11 cellular contexts compared by ENCODE assay signal in the genomic region with DNA sequence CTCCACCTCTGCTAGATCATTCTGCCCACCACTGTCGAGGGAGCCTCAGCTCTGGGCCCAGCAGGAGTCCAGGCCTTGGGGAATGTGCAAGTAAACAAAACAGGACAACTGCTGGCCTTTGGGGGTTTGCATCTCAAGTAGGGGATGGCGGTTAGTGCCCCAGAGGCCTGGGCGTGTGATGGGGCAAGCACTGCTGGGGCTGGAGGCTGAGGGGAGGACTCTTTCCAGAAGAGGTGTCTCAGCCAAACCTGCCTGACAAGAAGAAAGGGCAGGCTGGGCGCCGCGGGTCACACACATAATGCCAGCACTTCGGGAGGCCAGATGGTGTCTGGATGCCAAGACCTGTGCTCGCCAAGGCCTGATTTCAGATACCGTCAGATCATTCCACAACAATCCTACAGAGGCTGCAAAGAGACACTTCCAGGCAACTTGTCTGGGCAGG. TPM values are rescaled to one million over a fixed set of nuclear protein-coding genes. Genes with fewer than 3 reads are reported as not detected.
DNase-seq lines count a peak whose midpoint lies in the region; ATAC-seq, FAIRE-seq and TF ChIP-seq lines count a peak whose summit lies in the region.
"Had no signal": no experiment of that assay in that cellular context is flagged by ENCODE, and none has a peak within 500 bp of the region (broad histone marks: within the 10 kb centered on the region; RNA-seq: fewer than 3 reads in every experiment).

No MANE protein-coding gene starts in this region.

- in situ Hi-C loops in G401 (cut with HindIII; ENCODE audit: low sequenced_read_pairs): no loop called here

- no peaks in the 10 kb centered on the region for H3K9me3 ChIP-seq in endodermal cell (ENCODE audit: control insufficient read depth, low read length)
- H3K9me3 ChIP-seq in pancreas: no peaks in the 10 kb centered on the region
- H3K9me3 ChIP-seq: vagina had no signal

- H3K27me3 ChIP-seq in endodermal cell (ENCODE audit: control insufficient read depth, insufficient read depth, low read length, poor library complexity, severe bottlenecking) (no peaks in the 10 kb centered on the region), pancreas (no peaks in the 10 kb centered on the region)
- H3K27me3 ChIP-seq: vagina had no signal

- H3K4me1 ChIP-seq in endodermal cell (ENCODE audit: control insufficient read depth, insufficient read depth, low read length) (peaks cover 2% of the 10 kb centered on the region), pancreas (peaks cover 13 to 29% (median 16%) of the 10 kb centered on the region in 3 donors)

- intact Hi-C loops in pancreas (cut with DNase I): no loop called here

- no peaks in the 10 kb centered on the region for H3K9me3 Mint-ChIP-seq in endodermal cell
- H3K9me3 Mint-ChIP-seq in activated T-helper 17 cell treated with anti-CD3 and anti-CD28 coated beads, Interleukin-2, amount 50 U/mL, for 72 hours: no peaks in the 10 kb centered on the region

- H3K36me3 ChIP-seq in endodermal cell (ENCODE audit: control insufficient read depth, insufficient read depth, low read length) (no peaks in the 10 kb centered on the region), pancreas (no peaks in the 10 kb centered on the region)
- H3K36me3 ChIP-seq: vagina had no signal

- no peak overlapping the region for H3K9ac ChIP-seq in endodermal cell (ENCODE audit: extremely low read depth, low read length, poor library complexity, severe bottlenecking)

- H3K4me3 ChIP-seq in endodermal cell (ENCODE audit: low read length) (no peak overlapping the region), pancreas (no peak overlapping the region)
- H3K4me3 ChIP-seq: vagina had no signal

- peak overlapping the region; percentile 61 for H3K27ac ChIP-seq in endodermal cell (ENCODE audit: low read depth, low read length)
- peak overlapping the region; percentile 6 to 89 (median 58) for H3K27ac ChIP-seq in pancreas
- H3K27ac ChIP-seq: vagina had no signal

- peak overlapping the region; percentile 82 for H3K27ac Mint-ChIP-seq in endodermal cell
- H3K27ac Mint-ChIP-seq in activated T-helper 17 cell treated with anti-CD3 and anti-CD28 coated beads, Interleukin-2, amount 50 U/mL, for 72 hours: no peak overlapping the region

- peaks cover 4% of the 10 kb centered on the region for H3K36me3 Mint-ChIP-seq in endodermal cell (ENCODE audit: low read depth)
- peaks cover 21% of the 10 kb centered on the region for H3K36me3 Mint-ChIP-seq in activated T-helper 17 cell treated with anti-CD3 and anti-CD28 coated beads, Interleukin-2, amount 50 U/mL, for 72 hours (ENCODE audit: low read depth)

- no peaks in the 10 kb centered on the region for H3K27me3 Mint-ChIP-seq in endodermal cell (ENCODE audit: insufficient read depth)
- H3K27me3 Mint-ChIP-seq in activated T-helper 17 cell treated with anti-CD3 and anti-CD28 coated beads, Interleukin-2, amount 50 U/mL, for 72 hours: peaks cover 11% of the 10 kb centered on the region

- WGBS in endodermal cell (ENCODE audit: insufficient coverage in 1 of 2, insufficient read length in 1 of 2), 2 experiments: 88 to 89% methylated on average over 9 of the region's 9 CpGs
- 22 to 27% methylated on average over 9 of the region's 9 CpGs for WGBS in pancreas, 2 donors

- TF ChIP-seq CTCF in endodermal cell (conservative IDR thresholded peaks at IDR 0.05) (no peak), pancreas (IDR thresholded peaks at IDR 0.05) (no peak)

- FAIRE-seq in pancreas (lab: Jason Lieb, UNC): no peak
- FAIRE-seq: islet of Langerhans had no signal

- no peak overlapping the region for H3K4me3 Mint-ChIP-seq in endodermal cell
- no peak overlapping the region for H3K4me3 Mint-ChIP-seq in activated T-helper 17 cell treated with anti-CD3 and anti-CD28 coated beads, Interleukin-2, amount 50 U/mL, for 72 hours

- DNase-seq in G401 (ENCODE audit: low spot score) (peak; percentile 88), M059J (ENCODE audit: low read depth) (peak; percentile 61), endodermal cell (peak; percentile 78), pancreas (peak; percentile 68 to 88 (median 77)), NCI-H146 (lab: John Stamatoyannopoulos, UW) (no peak), H4 (ENCODE audit: low spot score) (no peak), NCI-H69 (lab: John Stamatoyannopoulos, UW) (no peak)
- DNase-seq: cortex of kidney had no signal

- H3K4me1 Mint-ChIP-seq in endodermal cell: peaks cover 16% of the 10 kb centered on the region
- H3K4me1 Mint-ChIP-seq in activated T-helper 17 cell treated with anti-CD3 and anti-CD28 coated beads, Interleukin-2, amount 50 U/mL, for 72 hours: no peaks in the 10 kb centered on the region

- peak; percentile 76 to 80 (median 80) for ATAC-seq in pancreas
- ATAC-seq in activated T-helper 17 cell treated with anti-CD3 and anti-CD28 coated beads, Interleukin-2, amount 50 U/mL, for 72 hours (replicated peaks): no peak

RNA-seq across cellular contexts. Expression of a gene that starts 8.6 kb away (rescaled TPM):
- total RNA-seq in G401 (2014; rRNA removed; shearing (Covaris generic)): 60.5 and 73.9 TPM in 2 replicates
- 9.0 and 20.5 TPM in 2 replicates for total RNA-seq in M059J (2014; rRNA removed; shearing (Covaris generic))
- total RNA-seq in endodermal cell (10 to 100 TPM; 76.6 to 91.4 TPM), pancreas (10 to 100 TPM; 33.7 to 80.2 (median 45.3) TPM)
- polyA plus RNA-seq in endodermal cell (2013, experiment 1 of 2): 52.8 TPM
- polyA plus RNA-seq in endodermal cell (2013, experiment 2 of 2): 43.7 TPM
- 10 to 100 TPM; 22.3 to 37.3 TPM for polyA plus RNA-seq in pancreas
- 18.5 and 29.1 TPM in 2 replicates for total RNA-seq in H4 (2014; rRNA removed; shearing (Covaris generic))
- 1 to 10 TPM in 1 of 2 donors, under 1 TPM in 1; 0.43 to 2.0 TPM for total RNA-seq in activated T-helper 17 cell treated with anti-CD3 and anti-CD28 coated beads, Interleukin-2, amount 50 U/mL, for 72 hours

Comparison
In these comparisons a context has a peak if more than half of its experiments do, and no peak if none do; other contexts are left out.
1. DNase-seq: peak in G401 (single experiment), M059J (single experiment), endodermal cell (single experiment) and pancreas (6 of 6); none in NCI-H146 (single experiment), H4 (single experiment) and NCI-H69 (single experiment).